8 cellular contexts compared by ENCODE assay signal in the genomic region with DNA sequence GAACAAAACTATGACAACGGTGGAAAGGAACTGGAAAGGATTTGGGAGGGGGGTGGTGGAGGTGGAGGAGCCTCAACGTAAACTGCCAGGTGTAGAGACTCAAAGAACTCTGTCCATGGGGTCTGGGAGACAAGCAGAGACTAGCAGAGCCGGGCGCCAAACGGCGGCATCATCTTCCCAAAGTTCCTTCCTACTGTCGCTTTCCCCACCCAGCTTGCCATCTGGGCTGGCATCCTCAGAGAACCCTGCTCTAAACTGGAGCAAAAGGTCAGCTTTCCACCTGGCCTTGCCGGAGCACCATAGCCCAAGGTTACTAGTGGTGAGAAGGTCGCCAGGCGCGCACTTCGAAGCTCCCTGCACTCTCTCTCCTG. TPM values are rescaled to one million over a fixed set of nuclear protein-coding genes. Genes with fewer than 3 reads are reported as not detected.
A peak's percentile ranks its signal among the peaks of the same experiment; 100 is the strongest.
DNase-seq lines count a peak whose midpoint lies in the region; ATAC-seq and TF ChIP-seq lines count a peak whose summit lies in the region.

No MANE protein-coding gene starts in this region.

- TF ChIP-seq POLR2A in esophagus squamous epithelium (IDR thresholded peaks at IDR 0.05) = no peak

- ATAC-seq in GM18517 (IDR thresholded peaks at IDR 0.05; ENCODE audit: unreplicated experiment) = no peak

- H3K79me2 ChIP-seq in DOHH2 (ENCODE audit: control insufficient read depth, low read length) = peaks cover 14% of the 10 kb centered on the region
- peaks cover 35% of the 10 kb centered on the region for H3K79me2 ChIP-seq in PC-9 (ENCODE audit: low read depth)

- peaks cover 70% of the 10 kb centered on the region for H3K4me1 ChIP-seq in DOHH2 (ENCODE audit: control insufficient read depth, low read length)
- H3K4me1 ChIP-seq in PC-9 (replicated peaks; ENCODE audit: insufficient read depth) = peaks cover 79% of the 10 kb centered on the region
- peaks cover 60 to 88% (median 74%) of the 10 kb centered on the region in 3 donors for H3K4me1 ChIP-seq in esophagus squamous epithelium
- H3K4me1 ChIP-seq in rectal smooth muscle tissue (ENCODE audit: control insufficient read depth, insufficient read depth, low read length) = peaks cover 42% of the 10 kb centered on the region

- CTCF ChIA-PET in PC-9 (lab: Charles Lee) = interaction anchor here (0.6 to 0.7 kb wide), 3 partner anchors 55 to 159 kb away, joined by 3 to 6 read pairs (median 4); no protein-coding TSS in a partner anchor

- intact Hi-C loops in PC-9 (cut with micrococcal nuclease; ENCODE audit: unreplicated experiment) (loop anchor here (2.0 kb wide), 2 partner anchors 114 to 288 kb away; a partner anchor contains a TSS), esophagus squamous epithelium (cut with DNase I) (loop anchor here (5.0 kb wide), 1 partner anchor 80 kb away; no protein-coding TSS in a partner anchor)

- H3K27ac ChIP-seq in DOHH2 (ENCODE audit: low read depth, low read length) (no peak overlapping the region), PC-9 (peak overlapping the region; percentile 93), esophagus squamous epithelium (peak overlapping the region; percentile 99 to 100 (median 99)), rectal smooth muscle tissue (ENCODE audit: low read depth, low read length) (peak overlapping the region; percentile 100)

- TF ChIP-seq CTCF in DOHH2 (IDR thresholded peaks at IDR 0.05; ENCODE audit: low read depth, low read length, poor library complexity, severe bottlenecking) (no peak), PC-9 (conservative IDR thresholded peaks at IDR 0.05) (no peak), esophagus squamous epithelium (IDR thresholded peaks at IDR 0.05) (no peak)

- H3F3A ChIP-seq in DOHH2 (ENCODE audit: control insufficient read depth, insufficient read depth) (peaks cover 29% of the 10 kb centered on the region), PC-9 (ENCODE audit: insufficient read depth, low read depth) (peaks cover 80% of the 10 kb centered on the region)

- POLR2A ChIA-PET in PC-9 (lab: Charles Lee; ENCODE audit: unreplicated experiment) = interaction anchor here (0.5 to 0.7 kb wide), 4 partner anchors 28 to 1763 kb away, joined by 3 to 10 read pairs (median 4); no protein-coding TSS in a partner anchor

- no peak for DNase-seq in PC-9
- no peak for DNase-seq in esophagus squamous epithelium (lab: John Stamatoyannopoulos, UW)
- DNase-seq in NCI-H2227 (lab: John Stamatoyannopoulos, UW; ENCODE audit: unreplicated experiment) = no peak
- no peak for DNase-seq in HPDE6-E6E7 (ENCODE audit: extremely low spot score)
- no peak for DNase-seq in AG20443 (ENCODE audit: low spot score)

- BruUV-seq in PC-9 (replicated peaks; lab: Mats Ljungman, UMichigan) = no TSS peak

- peak overlapping the region; percentile 79; the same call in 1 of the 2 replicates for H3K4me3 ChIP-seq in DOHH2 (ENCODE audit: low read length)
- H3K4me3 ChIP-seq in PC-9 = peak overlapping the region; percentile 56; the same call in 1 of the 2 replicates
- H3K4me3 ChIP-seq in esophagus squamous epithelium = peak overlapping the region in 3 of 4 donors; percentile 50 to 73 (median 55)
- H3K4me3 ChIP-seq in rectal smooth muscle tissue (ENCODE audit: low read length) = peak overlapping the region; percentile 86

- H3K27me3 ChIP-seq in DOHH2 (ENCODE audit: control insufficient read depth, low read length) (no peaks in the 10 kb centered on the region), PC-9 (ENCODE audit: insufficient read depth, low read depth) (no peaks in the 10 kb centered on the region), esophagus squamous epithelium (no peaks in the 10 kb centered on the region), rectal smooth muscle tissue (ENCODE audit: control insufficient read depth, insufficient read depth, low read length) (no peaks in the 10 kb centered on the region)

- H3K9me2 ChIP-seq in DOHH2 (replicated peaks; ENCODE audit: control insufficient read depth, low read length) = no peaks in the 10 kb centered on the region
- H3K9me2 ChIP-seq in PC-9 (ENCODE audit: insufficient read depth) = no peaks in the 10 kb centered on the region

- peak overlapping the region; percentile 76 for H3K9ac ChIP-seq in rectal smooth muscle tissue (ENCODE audit: low read length)

- peak overlapping the region; percentile 39 for H2AFZ ChIP-seq in PC-9

- H3K9me3 ChIP-seq in DOHH2 (ENCODE audit: control insufficient read depth, insufficient read depth, low read length) (no peaks in the 10 kb centered on the region), PC-9 (ENCODE audit: insufficient read depth, low read depth) (no peaks in the 10 kb centered on the region), esophagus squamous epithelium (no peaks in the 10 kb centered on the region)

- H3K36me3 ChIP-seq in DOHH2 (ENCODE audit: control insufficient read depth, low read length) (no peaks in the 10 kb centered on the region), PC-9 (ENCODE audit: low read depth) (no peaks in the 10 kb centered on the region), esophagus squamous epithelium (no peaks in the 10 kb centered on the region), rectal smooth muscle tissue (ENCODE audit: control insufficient read depth, insufficient read depth, low read length) (no peaks in the 10 kb centered on the region)

- H3K4me2 ChIP-seq in DOHH2 (ENCODE audit: low read length) (peak overlapping the region; percentile 81), PC-9 (peak overlapping the region; percentile 78)

- WGBS in esophagus squamous epithelium, 2 donors = 0 to 13% methylated on average over 9 to 12 of the region's 12 CpGs

- H4K20me1 ChIP-seq in DOHH2 (ENCODE audit: control insufficient read depth, insufficient read depth, low read depth, low read length) (no peaks in the 10 kb centered on the region), PC-9 (ENCODE audit: insufficient read depth) (no peaks in the 10 kb centered on the region)

RNA-seq across cellular contexts. Expression of a gene that starts 4.0 kb away (rescaled TPM):
- total RNA-seq in PC-9 (2021) (74.6 and 84.5 TPM in 2 replicates), esophagus squamous epithelium (10 to 100 TPM; 15.8 to 28.8 (median 24.0) TPM)
